In genomic region chr5:106408141-106408540, GRCh38 we compare ENCODE assay signal across 23 cellular contexts.
"Had no signal": no experiment of that assay in that cellular context is flagged by ENCODE, and none has a peak within 500 bp of the region (broad histone marks: within the 10 kb centered on the region; RNA-seq: fewer than 3 reads in every experiment).

No MANE protein-coding gene starts in this region.

- ATAC-seq: left colon; left ventricle myocardium superior; natural killer cell treated with Interleukin-12 subunit alpha and Interleukin-12 subunit beta and Interleukin-15 and Interleukin-18, amount 100 ng/mL, for 72 hours; right lobe of liver had no signal

- H3K4me1 ChIP-seq: colonic mucosa, parathyroid adenoma, prostate gland, right lobe of liver, spleen had no signal

- H3K27me3 Mint-ChIP-seq: natural killer cell treated with Interleukin-12 subunit alpha and Interleukin-12 subunit beta and Interleukin-15 and Interleukin-18, amount 100 ng/mL, for 72 hours had no signal

- H3K4me3 Mint-ChIP-seq: natural killer cell treated with Interleukin-12 subunit alpha and Interleukin-12 subunit beta and Interleukin-15 and Interleukin-18, amount 100 ng/mL, for 72 hours had no signal

- H3K9me3 ChIP-seq: colonic mucosa, prostate gland, right lobe of liver, spleen had no signal

- H3K79me2 ChIP-seq: hepatocyte, parathyroid adenoma had no signal

- H2AFZ ChIP-seq: hepatocyte, parathyroid adenoma had no signal

- H3K4me2 ChIP-seq: hepatocyte had no signal

- H3K9ac ChIP-seq: parathyroid adenoma had no signal

- H3K27ac Mint-ChIP-seq: natural killer cell treated with Interleukin-12 subunit alpha and Interleukin-12 subunit beta and Interleukin-15 and Interleukin-18, amount 100 ng/mL, for 72 hours had no signal

- H3K36me3 ChIP-seq: colonic mucosa, prostate gland, right lobe of liver, spleen had no signal

- H3K27me3 ChIP-seq: colonic mucosa, hepatocyte, right lobe of liver, spleen had no signal

- H3K36me3 Mint-ChIP-seq: natural killer cell treated with Interleukin-12 subunit alpha and Interleukin-12 subunit beta and Interleukin-15 and Interleukin-18, amount 100 ng/mL, for 72 hours had no signal

- H3K27ac ChIP-seq: colonic mucosa, hepatocyte, parathyroid adenoma, prostate gland, right lobe of liver, spleen had no signal

- H3K4me3 ChIP-seq: colonic mucosa, hepatocyte, lung, prostate gland, right lobe of liver, spleen had no signal

- DNase-seq: cerebellar nuclear complex; colonic mucosa; dermis blood vessel endothelial cell; erythroblast; foreskin melanocyte; head of caudate nucleus; left colon; left ventricle myocardium superior; mesenchymal stem cell; midbrain; occipital lobe; retina; right lobe of liver; spleen; stimulated activated CD4-positive, alpha-beta T cell treated with anti-CD3 and anti-CD28 coated beads, Interleukin-2, amount 100 ng/mL, for 24 hours; stimulated activated CD4-positive, alpha-beta T cell treated with anti-CD3 and anti-CD28 coated beads, Interleukin-4, amount 100 ng/mL, for 4 hours; stimulated activated naive CD4-positive, alpha-beta T cell; trophoblast cell had no signal
